ENCODE assay signal across 8 cellular contexts in genomic region chr2:158457092-158457825, GRCh38. TPM values are rescaled to one million over a fixed set of nuclear protein-coding genes. Genes with fewer than 3 reads are reported as not detected.
DNase-seq lines count a peak whose midpoint lies in the region; ATAC-seq and TF ChIP-seq lines count a peak whose summit lies in the region.

No MANE protein-coding gene starts in this region.

- no peak overlapping the region for H3K23ac ChIP-seq in trophoblast cell (ENCODE audit: low read length)

- H3K9me3 ChIP-seq in SK-N-MC (ENCODE audit: low read depth, low read length): no peaks in the 10 kb centered on the region
- no peaks in the 10 kb centered on the region for H3K9me3 ChIP-seq in trophoblast cell (ENCODE audit: insufficient read depth, low read depth, low read length)
- no peaks in the 10 kb centered on the region for H3K9me3 ChIP-seq in upper lobe of left lung

- H3K27ac Mint-ChIP-seq in activated naive CD4-positive, alpha-beta T cell treated with anti-CD3 and anti-CD28 coated beads, Interleukin-2, amount 50 U/mL, for 72 hours: peak overlapping the region; percentile 84 to 94

- ATAC-seq in GM21447 (IDR thresholded peaks at IDR 0.05; ENCODE audit: unreplicated experiment): peak; percentile 33
- peak; percentile 44 to 47 for ATAC-seq in activated naive CD4-positive, alpha-beta T cell treated with anti-CD3 and anti-CD28 coated beads, Interleukin-2, amount 50 U/mL, for 72 hours
- ATAC-seq in upper lobe of left lung (ENCODE audit: low FRiP score in 2 of 2): peak; percentile 25 to 74

- H3K36me3 ChIP-seq in SK-N-MC (ENCODE audit: insufficient read depth, low read length): no peaks in the 10 kb centered on the region
- H3K36me3 ChIP-seq in trophoblast cell (ENCODE audit: control insufficient read depth in 1 of 2, insufficient read depth in 2 of 2, low read length in 2 of 2): peaks cover 0 to 1% of the 10 kb centered on the region in 2 experiments
- H3K36me3 ChIP-seq in upper lobe of left lung: no peaks in the 10 kb centered on the region

- no peak for TF ChIP-seq POLR2A in upper lobe of left lung (IDR thresholded peaks at IDR 0.05)

- peaks cover 6% of the 10 kb centered on the region in 2 donors for H3K36me3 Mint-ChIP-seq in activated naive CD4-positive, alpha-beta T cell treated with anti-CD3 and anti-CD28 coated beads, Interleukin-2, amount 50 U/mL, for 72 hours

- no CpG with 5 or more reads among the region's 84 CpGs for WGBS in trophoblast cell (ENCODE audit: extremely low coverage, insufficient coverage, insufficient read length)
- 0% methylated on average over 3 to 48 of the region's 84 CpGs for WGBS in upper lobe of left lung, 2 donors

- no peak overlapping the region for H2AK5ac ChIP-seq in trophoblast cell (ENCODE audit: low read length)

- H3K4me2 ChIP-seq in trophoblast cell (ENCODE audit: low read length): peak overlapping the region; percentile 99

- H3K4me1 ChIP-seq in trophoblast cell (ENCODE audit: control insufficient read depth in 1 of 2, insufficient read depth in 2 of 2, low read length in 2 of 2) (peaks cover 0 to 13% of the 10 kb centered on the region in 2 experiments), upper lobe of left lung (peaks cover 22 to 42% (median 27%) of the 10 kb centered on the region in 4 donors)

- TF ChIP-seq CTCF in upper lobe of left lung (IDR thresholded peaks at IDR 0.05): peak in 1 of 6 experiments; percentile 9

- H3K27ac ChIP-seq in SK-N-MC: no peak overlapping the region
- H3K27ac ChIP-seq in trophoblast cell (ENCODE audit: low read depth, low read length): peak overlapping the region; percentile 91
- peak overlapping the region; percentile 94 to 96 (median 94) for H3K27ac ChIP-seq in upper lobe of left lung

- H2BK120ac ChIP-seq in trophoblast cell (ENCODE audit: insufficient read depth, low read length, poor library complexity): peak overlapping the region; percentile 55

- peak overlapping the region; percentile 6 for H3K18ac ChIP-seq in trophoblast cell (ENCODE audit: low read length)

- peak overlapping the region; percentile 47 for H2BK12ac ChIP-seq in trophoblast cell (ENCODE audit: low read length)

- peak overlapping the region; percentile 86 for H2BK5ac ChIP-seq in trophoblast cell (ENCODE audit: low read depth, low read length, poor library complexity)

- peak overlapping the region; percentile 82 for H2AFZ ChIP-seq in trophoblast cell (ENCODE audit: insufficient read depth, low read length, poor library complexity)

- H3K9ac ChIP-seq in SK-N-MC (ENCODE audit: insufficient read length) (peak overlapping the region; percentile 80), trophoblast cell (ENCODE audit: low read length) (peak overlapping the region; percentile 78)

- TF ChIP-seq EP300 in upper lobe of left lung (IDR thresholded peaks at IDR 0.05): no peak

- H4K12ac ChIP-seq in trophoblast cell (ENCODE audit: low read depth, low read length): peak overlapping the region; percentile 72

- peak overlapping the region; percentile 74 for H4K91ac ChIP-seq in trophoblast cell (ENCODE audit: low read depth, low read length)

- H3K27me3 ChIP-seq in trophoblast cell (ENCODE audit: insufficient read depth, low read length) (no peaks in the 10 kb centered on the region), upper lobe of left lung (no peaks in the 10 kb centered on the region)

- H4K8ac ChIP-seq in trophoblast cell (ENCODE audit: low read depth, low read length): peak overlapping the region; percentile 2

- intact Hi-C loops in cardiac septum (cut with DNase I): loop anchor here (2.0 to 10.0 kb wide), 6 partner anchors 80 to 422 kb away; no protein-coding TSS in a partner anchor

- peak overlapping the region; percentile 96 for H3K4me3 ChIP-seq in SK-N-MC
- H3K4me3 ChIP-seq in trophoblast cell (ENCODE audit: low read depth, low read length): peak overlapping the region; percentile 91
- peak overlapping the region; percentile 77 to 93 (median 91) for H3K4me3 ChIP-seq in upper lobe of left lung

- DNase-seq in DMS53 (lab: John Stamatoyannopoulos, UW) (peak; percentile 83), HUDEP-2 (lab: John Stamatoyannopoulos, UW; ENCODE audit: unreplicated experiment in 76 of 76) (peak in 54 of 76 experiments; percentile 4 to 74 (median 48)), SK-N-MC (ENCODE audit: low read depth, low spot score) (no peak), cardiac septum (ENCODE audit: low spot score) (peak; percentile 86), trophoblast cell (peak; percentile 46 to 65), upper lobe of left lung (peak; percentile 52 to 92)
- peak; percentile 59 to 71 for DNase-seq in activated naive CD4-positive, alpha-beta T cell treated with anti-CD3 and anti-CD28 coated beads, Interleukin-2, amount 50 U/mL, for 72 hours (ENCODE audit: low spot score in 2 of 2)

- peaks cover 9% of the 10 kb centered on the region for H3K79me2 ChIP-seq in trophoblast cell (ENCODE audit: control insufficient read depth, insufficient read depth, low read length, poor library complexity)

- peak overlapping the region; percentile 10 for H3K14ac ChIP-seq in trophoblast cell (ENCODE audit: low read length)

- H3K9me3 Mint-ChIP-seq in activated naive CD4-positive, alpha-beta T cell treated with anti-CD3 and anti-CD28 coated beads, Interleukin-2, amount 50 U/mL, for 72 hours: no peaks in the 10 kb centered on the region

- peak overlapping the region; percentile 29 for H3K4ac ChIP-seq in trophoblast cell (ENCODE audit: low read depth, low read length)

- H3K79me1 ChIP-seq in trophoblast cell (ENCODE audit: low read length): peaks cover 11% of the 10 kb centered on the region

RNA-seq across cellular contexts. Expression of gene PKP4, which starts 0.5 kb away (rescaled TPM):
- 10 to 100 TPM; 36.3 to 44.8 TPM for total RNA-seq in activated naive CD4-positive, alpha-beta T cell treated with anti-CD3 and anti-CD28 coated beads, Interleukin-2, amount 50 U/mL, for 72 hours
- total RNA-seq in cardiac septum (43.2 TPM), upper lobe of left lung (100 to 1,000 TPM in 1 of 6 donors, 10 to 100 TPM in 5; 37.5 to 160 (median 60.8) TPM)
- 22.5 and 25.0 TPM in 2 replicates for polyA plus RNA-seq in trophoblast cell (2013)

RNA-seq across cellular contexts. Expression of gene CCDC148, which starts 0.7 kb away (rescaled TPM):
- under 1 TPM in 1 of 2 donors, not detected in 1; 0.08 TPM for total RNA-seq in activated naive CD4-positive, alpha-beta T cell treated with anti-CD3 and anti-CD28 coated beads, Interleukin-2, amount 50 U/mL, for 72 hours
- total RNA-seq in cardiac septum (0.30 TPM), upper lobe of left lung (1 to 10 TPM in 5 of 6 donors, under 1 TPM in 1; 0.69 to 4.2 (median 1.9) TPM)
- polyA plus RNA-seq in trophoblast cell (2013): 0.29 and 0.36 TPM in 2 replicates
